In genomic region chr1:68984289-68984688, GRCh38 we compare ENCODE assay signal across 17 cellular contexts.
"Had no signal": no experiment of that assay in that cellular context is flagged by ENCODE, and none has a peak within 500 bp of the region (broad histone marks: within the 10 kb centered on the region; RNA-seq: fewer than 3 reads in every experiment).

No MANE protein-coding gene starts in this region.

- DNase-seq: colonic mucosa; cortex of kidney; dermis blood vessel endothelial cell; dorsolateral prefrontal cortex; effector CD4-positive, alpha-beta T cell; effector CD8-positive, alpha-beta T cell; effector memory CD4-positive, alpha-beta T cell; effector memory CD8-positive, alpha-beta T cell; erythroblast; esophagus squamous epithelium; foreskin fibroblast; foreskin keratinocyte; foreskin melanocyte; gastrocnemius medialis; glutamatergic neuron; heart left ventricle; heart right ventricle had no signal
